Comparison of ENCODE assay signal across 17 cellular contexts in genomic region chr12:45478931-45479330, GRCh38.
"Had no signal": no experiment of that assay in that cellular context is flagged by ENCODE, and none has a peak within 500 bp of the region (broad histone marks: within the 10 kb centered on the region; RNA-seq: fewer than 3 reads in every experiment).

No MANE protein-coding gene starts in this region.

- ATAC-seq: stimulated activated effector memory CD8-positive, alpha-beta T cell treated with anti-CD3 and anti-CD28 coated beads, Interleukin-12 subunit alpha, Interleukin-12 subunit beta, amount 100 ng/mL, for 72 hours; stimulated activated memory B cell treated with anti-CD40 and anti-IgM and Interleukin-4, amounts not matched to agents 10 μg/mL and 1 μg/mL and 100 μg/mL, for 72 hours; stimulated activated naive B cell treated with anti-CD40 and anti-IgM and Interleukin-4, amounts not matched to agents 10 μg/mL and 1 μg/mL and 100 μg/mL, for 72 hours; stimulated activated naive CD8-positive, alpha-beta T cell treated with anti-CD3 and anti-CD28 coated beads, Interleukin-15, amount 100 ng/mL, for 72 hours; stimulated activated naive CD8-positive, alpha-beta T cell treated with anti-CD3 and anti-CD28 coated beads, Interleukin-15, Interleukin-2, amounts not matched to agents 100 U/mL and 50 U/mL, for 24 hours; upper lobe of right lung had no signal

- H3K9me3 ChIP-seq: suprapubic skin, testis, thoracic aorta, thyroid gland, transverse colon, upper lobe of left lung, upper lobe of right lung, uterus, vagina had no signal

- H3K27ac ChIP-seq: stomach, suprapubic skin, testis, thoracic aorta, thyroid gland, tibial artery, tibial nerve, transverse colon, upper lobe of left lung, upper lobe of right lung, uterus, vagina had no signal

- H3K36me3 ChIP-seq: stomach, suprapubic skin, thoracic aorta, thyroid gland, tibial artery, tibial nerve, transverse colon, upper lobe of left lung, upper lobe of right lung, uterus, vagina had no signal

- H3K4me1 ChIP-seq: testis, thyroid gland, tibial nerve, transverse colon, upper lobe of left lung, upper lobe of right lung, uterus, vagina had no signal

- H3K4me3 ChIP-seq: stomach, suprapubic skin, testis, thoracic aorta, thyroid gland, tibial artery, tibial nerve, transverse colon, upper lobe of left lung, upper lobe of right lung, uterus, vagina had no signal
